ENCODE assay signal across 1 cellular context in genomic region chr14:95189400-95190162, GRCh38.
TF ChIP-seq lines count a peak whose summit lies in the region.

No MANE protein-coding gene starts in this region.

TF ChIP-seq in GM23338, 12 proteins besides CTCF, POLR2A, EP300 and RAD21 (continued from another document):
- no peak for TF ChIP-seq REST (IDR thresholded peaks at IDR 0.05; ENCODE audit: unreplicated experiment)
- no peak for TF ChIP-seq NANOG (IDR thresholded peaks at IDR 0.05; ENCODE audit: borderline replicate concordance)
- TF ChIP-seq ZNF462 (CRISPR knock-in tag; IDR thresholded peaks at IDR 0.05): no peak
- TF ChIP-seq ETS1 (IDR thresholded peaks at IDR 0.05): no peak
- no peak for TF ChIP-seq JUNB (IDR thresholded peaks at IDR 0.05; ENCODE audit: unreplicated experiment)
- TF ChIP-seq ZNF331 (CRISPR knock-in tag; IDR thresholded peaks at IDR 0.05; ENCODE audit: low read depth): no peak
- no peak for TF ChIP-seq CREB1 (CRISPR knock-in tag; IDR thresholded peaks at IDR 0.05; ENCODE audit: low read depth)
- TF ChIP-seq EZH2phosphoT487 (IDR thresholded peaks at IDR 0.05; ENCODE audit: unreplicated experiment): no peak
- no peak for TF ChIP-seq ZNF114 (CRISPR knock-in tag; IDR thresholded peaks at IDR 0.05)
